16 cellular contexts compared by ENCODE assay signal in the genomic region with DNA sequence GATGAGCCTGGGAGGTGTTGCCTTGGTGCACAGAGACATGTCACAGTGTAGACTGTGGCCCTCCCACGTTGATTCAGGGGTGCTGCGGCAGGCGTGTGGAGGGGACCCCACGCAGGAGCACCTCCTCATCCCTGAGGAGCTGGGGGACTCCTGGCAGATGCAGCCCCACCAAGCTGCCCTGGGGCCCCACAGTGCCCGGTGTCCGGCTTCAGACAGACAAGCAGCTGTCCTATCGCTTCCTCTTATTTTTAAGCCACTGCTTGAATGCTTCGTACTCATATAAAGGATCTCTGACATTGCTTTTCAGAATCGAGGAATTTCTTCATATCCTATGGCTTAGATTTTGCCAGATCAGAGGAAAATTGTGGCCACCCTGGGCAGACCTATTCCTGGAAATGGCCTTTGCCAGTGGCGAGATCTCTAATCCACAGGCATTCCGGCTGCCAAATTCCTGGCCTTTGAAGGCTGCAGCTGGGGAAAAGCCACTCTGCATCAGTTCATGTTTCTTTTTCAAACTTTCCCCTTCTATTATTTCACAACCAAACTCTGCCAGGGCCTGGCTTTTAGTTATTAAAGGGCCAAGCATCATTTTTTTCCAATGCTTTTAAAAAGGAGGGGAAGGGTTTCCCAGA.
A peak's percentile ranks its signal among the peaks of the same experiment; 100 is the strongest.
DNase-seq lines count a peak whose midpoint lies in the region; ATAC-seq and TF ChIP-seq lines count a peak whose summit lies in the region.
"Had no signal": no experiment of that assay in that cellular context is flagged by ENCODE, and none has a peak within 500 bp of the region (broad histone marks: within the 10 kb centered on the region; RNA-seq: fewer than 3 reads in every experiment).

No MANE protein-coding gene starts in this region.

- peak; percentile 52 for DNase-seq in AG09319 (ENCODE audit: extremely low read depth, low read depth)
- no peak for DNase-seq in chondrocyte (ENCODE audit: low spot score)
- peak; percentile 28 for DNase-seq in islet precursor cell
- no peak for DNase-seq in NCI-H146 (lab: John Stamatoyannopoulos, UW)
- DNase-seq in activated T-helper 2 cell treated with anti-CD3 and anti-CD28 coated beads, Interferon-gamma antibody, Interleukin-2, Interleukin-4, amounts not matched to agents 10 μg/mL and 5 μg/mL and 100 μg/mL, durations not matched to agents 14 hours and 24 hours and 36 hours (ENCODE audit: low spot score) = no peak
- DNase-seq: amniotic stem cell; dermis blood vessel endothelial cell; NCI-H524; Peyer's patch; stimulated activated CD4-positive, alpha-beta T cell treated with anti-CD3 and anti-CD28 coated beads, Interleukin-4, amount 100 ng/mL, for 1 hour; T-cell had no signal

- H3K27ac Mint-ChIP-seq in chondrocyte (ENCODE audit: unreplicated experiment) = peak overlapping the region; percentile 64
- H3K27ac Mint-ChIP-seq in activated T-helper 2 cell treated with anti-CD3 and anti-CD28 coated beads, Interferon-gamma antibody, Interleukin-2, Interleukin-4, amounts not matched to agents 10 μg/mL and 5 μg/mL and 100 μg/mL, durations not matched to agents 14 hours and 24 hours and 36 hours = no peak overlapping the region
- H3K27ac Mint-ChIP-seq: stimulated activated effector memory CD8-positive, alpha-beta T cell treated with anti-CD3 and anti-CD28 coated beads, Interleukin-12 subunit alpha, Interleukin-12 subunit beta, amount 100 ng/mL, for 72 hours; T-cell had no signal

- H3K9me3 Mint-ChIP-seq in chondrocyte (ENCODE audit: low read depth) = no peaks in the 10 kb centered on the region
- H3K9me3 Mint-ChIP-seq in activated T-helper 2 cell treated with anti-CD3 and anti-CD28 coated beads, Interferon-gamma antibody, Interleukin-2, Interleukin-4, amounts not matched to agents 10 μg/mL and 5 μg/mL and 100 μg/mL, durations not matched to agents 14 hours and 24 hours and 36 hours = no peaks in the 10 kb centered on the region
- H3K9me3 Mint-ChIP-seq: stimulated activated effector memory CD8-positive, alpha-beta T cell treated with anti-CD3 and anti-CD28 coated beads, Interleukin-12 subunit alpha, Interleukin-12 subunit beta, amount 100 ng/mL, for 72 hours; T-cell had no signal

- H3K36me3 ChIP-seq in skeletal muscle tissue (ENCODE audit: control insufficient read depth in 3 of 3, insufficient read depth in 3 of 3, low read length in 3 of 3) = no peaks in the 10 kb centered on the region
- H3K36me3 ChIP-seq: Peyer's patch had no signal

- H3K9me3 ChIP-seq in skeletal muscle tissue (ENCODE audit: control insufficient read depth in 3 of 3, low read length in 3 of 3) = no peaks in the 10 kb centered on the region
- H3K9me3 ChIP-seq: Peyer's patch had no signal

- peaks cover 7% of the 10 kb centered on the region for H3K4me1 Mint-ChIP-seq in chondrocyte (ENCODE audit: low read depth)
- no peaks in the 10 kb centered on the region for H3K4me1 Mint-ChIP-seq in activated T-helper 2 cell treated with anti-CD3 and anti-CD28 coated beads, Interferon-gamma antibody, Interleukin-2, Interleukin-4, amounts not matched to agents 10 μg/mL and 5 μg/mL and 100 μg/mL, durations not matched to agents 14 hours and 24 hours and 36 hours (ENCODE audit: low read depth)
- H3K4me1 Mint-ChIP-seq: stimulated activated effector memory CD8-positive, alpha-beta T cell treated with anti-CD3 and anti-CD28 coated beads, Interleukin-12 subunit alpha, Interleukin-12 subunit beta, amount 100 ng/mL, for 72 hours; T-cell had no signal

- H3K27ac ChIP-seq in skeletal muscle tissue (ENCODE audit: low read depth, low read length) = no peak overlapping the region

- ATAC-seq in GM21619 (IDR thresholded peaks at IDR 0.05; ENCODE audit: unreplicated experiment) (no peak), HG03565 (IDR thresholded peaks at IDR 0.05; ENCODE audit: unreplicated experiment) (no peak)
- ATAC-seq: esophagus mucosa; stimulated activated effector memory CD8-positive, alpha-beta T cell treated with anti-CD3 and anti-CD28 coated beads, Interleukin-12 subunit alpha, Interleukin-12 subunit beta, amount 100 ng/mL, for 72 hours; T-cell had no signal

- H3K27me3 Mint-ChIP-seq in chondrocyte (ENCODE audit: low read depth) = no peaks in the 10 kb centered on the region
- H3K27me3 Mint-ChIP-seq in activated T-helper 2 cell treated with anti-CD3 and anti-CD28 coated beads, Interferon-gamma antibody, Interleukin-2, Interleukin-4, amounts not matched to agents 10 μg/mL and 5 μg/mL and 100 μg/mL, durations not matched to agents 14 hours and 24 hours and 36 hours (ENCODE audit: low read depth) = no peaks in the 10 kb centered on the region

- no peaks in the 10 kb centered on the region for H3K36me3 Mint-ChIP-seq in chondrocyte (ENCODE audit: low read depth)
- no peaks in the 10 kb centered on the region for H3K36me3 Mint-ChIP-seq in activated T-helper 2 cell treated with anti-CD3 and anti-CD28 coated beads, Interferon-gamma antibody, Interleukin-2, Interleukin-4, amounts not matched to agents 10 μg/mL and 5 μg/mL and 100 μg/mL, durations not matched to agents 14 hours and 24 hours and 36 hours (ENCODE audit: low read depth)
- H3K36me3 Mint-ChIP-seq: stimulated activated effector memory CD8-positive, alpha-beta T cell treated with anti-CD3 and anti-CD28 coated beads, Interleukin-12 subunit alpha, Interleukin-12 subunit beta, amount 100 ng/mL, for 72 hours; T-cell had no signal

- intact Hi-C loops in activated T-helper 2 cell treated with anti-CD3 and anti-CD28 coated beads, Interferon-gamma antibody, Interleukin-2, Interleukin-4, amounts not matched to agents 10 μg/mL and 5 μg/mL and 100 μg/mL, durations not matched to agents 14 hours and 24 hours and 36 hours (cut with micrococcal nuclease) = no loop called here

- H3K27me3 ChIP-seq in skeletal muscle tissue (ENCODE audit: control insufficient read depth in 3 of 3, insufficient read depth in 3 of 3, low read length in 3 of 3) = peaks cover 0 to 3% (median 2%) of the 10 kb centered on the region in 3 donors
- H3K27me3 ChIP-seq: Peyer's patch had no signal

- TF ChIP-seq CTCF in AG09319 (IDR thresholded peaks at IDR 0.05; ENCODE audit: low read depth, low read length) = no peak
- TF ChIP-seq CTCF in chondrocyte (IDR thresholded peaks at IDR 0.05) = no peak

- no peak overlapping the region for H3K4me3 Mint-ChIP-seq in chondrocyte (ENCODE audit: unreplicated experiment)
- H3K4me3 Mint-ChIP-seq in activated T-helper 2 cell treated with anti-CD3 and anti-CD28 coated beads, Interferon-gamma antibody, Interleukin-2, Interleukin-4, amounts not matched to agents 10 μg/mL and 5 μg/mL and 100 μg/mL, durations not matched to agents 14 hours and 24 hours and 36 hours (ENCODE audit: low read depth) = no peak overlapping the region
- H3K4me3 Mint-ChIP-seq: stimulated activated effector memory CD8-positive, alpha-beta T cell treated with anti-CD3 and anti-CD28 coated beads, Interleukin-12 subunit alpha, Interleukin-12 subunit beta, amount 100 ng/mL, for 72 hours; T-cell had no signal

- peak overlapping the region; percentile 24 to 57 (median 54) for H3K4me3 ChIP-seq in skeletal muscle tissue (ENCODE audit: low read length in 3 of 3)
- H3K4me3 ChIP-seq: Peyer's patch had no signal

- peak overlapping the region in 2 of 3 donors; percentile 41 to 62 for H3K9ac ChIP-seq in skeletal muscle tissue (ENCODE audit: low read depth in 1 of 3, low read length in 3 of 3)

- H3K4me1 ChIP-seq in skeletal muscle tissue (ENCODE audit: control insufficient read depth in 3 of 3, insufficient read depth in 3 of 3, low read length in 3 of 3) = peaks cover 9 to 15% (median 10%) of the 10 kb centered on the region in 3 donors
- H3K4me1 ChIP-seq: Peyer's patch had no signal

Comparison
In these comparisons a context has a peak if more than half of its experiments do, and no peak if none do; other contexts are left out.
1. DNase-seq: peak in AG09319 (single experiment) and islet precursor cell (single experiment); none in chondrocyte (single experiment), NCI-H146 (single experiment) and activated T-helper 2 cell treated with anti-CD3 and anti-CD28 coated beads, Interferon-gamma antibody, Interleukin-2, Interleukin-4, amounts not matched to agents 10 μg/mL and 5 μg/mL and 100 μg/mL, durations not matched to agents 14 hours and 24 hours and 36 hours (single experiment).